Comparison of ENCODE assay signal across 10 cellular contexts in the genomic region with DNA sequence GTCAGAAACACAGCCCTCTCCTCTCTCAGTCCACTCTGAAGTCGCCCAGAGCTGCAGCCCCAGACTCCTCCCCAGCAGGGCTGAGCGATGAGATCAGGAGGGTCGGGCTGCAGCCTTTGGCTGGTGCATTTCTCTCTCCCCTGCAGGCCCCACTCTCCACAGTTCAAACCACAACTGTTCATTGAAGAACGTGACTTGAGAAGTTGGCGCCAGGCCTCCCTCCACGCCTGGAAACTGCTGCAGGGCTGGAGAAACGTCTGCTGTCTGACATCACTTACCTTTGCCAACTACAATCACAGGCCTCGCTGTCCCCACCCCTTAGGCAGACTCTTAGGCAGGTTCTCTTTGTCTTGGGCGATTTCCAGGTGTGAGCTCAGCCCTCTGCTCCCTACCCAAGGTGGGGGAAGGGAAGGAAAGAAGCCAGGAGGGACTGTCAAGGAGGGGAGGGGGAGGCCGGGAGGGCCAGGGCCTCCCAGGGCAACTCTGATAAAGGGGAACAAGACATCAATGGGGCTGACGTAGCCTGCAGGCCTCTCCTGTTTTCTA. TPM values are rescaled to one million over a fixed set of nuclear protein-coding genes. Genes with fewer than 3 reads are reported as not detected.
DNase-seq lines count a peak whose midpoint lies in the region; ATAC-seq lines count a peak whose summit lies in the region.
"Had no signal": no experiment of that assay in that cellular context is flagged by ENCODE, and none has a peak within 500 bp of the region (broad histone marks: within the 10 kb centered on the region; RNA-seq: fewer than 3 reads in every experiment).

No MANE protein-coding gene starts in this region.

- H3K4me1 ChIP-seq in mesodermal cell (ENCODE audit: control insufficient read depth, insufficient read depth, low read length, poor library complexity, severe bottlenecking) = peaks cover 18% of the 10 kb centered on the region

- in situ Hi-C loops in T47D (cut with HindIII; ENCODE audit: low pct_unique_long_range_greater_than_20kb, low sequenced_read_pairs) = no loop called here

- 38 to 52% methylated on average over 7 of the region's 11 CpGs for WGBS in mesodermal cell (ENCODE audit: insufficient coverage in 2 of 2), 2 experiments

- H3K36me3 ChIP-seq in KOPT-K1 (ENCODE audit: insufficient read depth, low read length) = no peaks in the 10 kb centered on the region
- H3K36me3 ChIP-seq in mesodermal cell (ENCODE audit: control insufficient read depth, insufficient read depth, low read length) = peaks cover 3% of the 10 kb centered on the region

- DNase-seq in AG08395 (ENCODE audit: low spot score) = peak; percentile 55
- peak; percentile 65 to 88 for DNase-seq in T47D (ENCODE audit: low read depth in 1 of 2, low spot score in 1 of 2)
- no peak for DNase-seq in activated gamma-delta T cell treated with Interleukin-2 at 50 U/mL for 16 hours
- DNase-seq in amygdala (lab: John Stamatoyannopoulos, UW) = no peak
- no peak for DNase-seq in inferior parietal cortex (ENCODE audit: extremely low spot score)
- DNase-seq: activated CD4-positive, alpha-beta T cell treated with anti-CD3 and anti-CD28 coated beads, Interleukin-2, amount 10 ng/mL, durations not matched to agents 24 days and 14 days; immature natural killer cell had no signal

- H3K9me3 ChIP-seq in KOPT-K1 (ENCODE audit: insufficient read depth, low read length, poor library complexity, severe bottlenecking) (peaks cover 9% of the 10 kb centered on the region), mesodermal cell (ENCODE audit: control insufficient read depth, low read length) (no peaks in the 10 kb centered on the region)

- no peak for ATAC-seq in HG03565 (IDR thresholded peaks at IDR 0.05; ENCODE audit: unreplicated experiment)

- no peak overlapping the region for H3K4me3 ChIP-seq in mesodermal cell (ENCODE audit: extremely low read depth, insufficient read depth, low read length, poor library complexity, severe bottlenecking)

- peak overlapping the region; percentile 60 for H3K27ac ChIP-seq in KOPT-K1 (ENCODE audit: low read depth, low read length, poor library complexity, severe bottlenecking)
- peak overlapping the region; percentile 83 for H3K27ac ChIP-seq in mesodermal cell (ENCODE audit: low read depth, low read length, severe bottlenecking)

RNA-seq across cellular contexts. Expression of gene CALML5, which starts 32.8 kb away (rescaled TPM):
- not detected for polyA plus RNA-seq in mesodermal cell (2013, experiment 1 of 2)
- not detected for polyA plus RNA-seq in mesodermal cell (2013, experiment 2 of 2)
- polyA plus RNA-seq: immature natural killer cell had no signal

RNA-seq across cellular contexts. Expression of gene NET1, which starts 54.2 kb away (rescaled TPM):
- 45.6 TPM for polyA plus RNA-seq in mesodermal cell (2013, experiment 1 of 2)
- 36.8 TPM for polyA plus RNA-seq in mesodermal cell (2013, experiment 2 of 2)

RNA-seq across cellular contexts. Expression of gene CALML3, which starts 58.2 kb away (rescaled TPM):
- not detected for polyA plus RNA-seq in mesodermal cell (2013, experiment 1 of 2)
- polyA plus RNA-seq in mesodermal cell (2013, experiment 2 of 2) = not detected
- polyA plus RNA-seq: immature natural killer cell had no signal

Comparison
In these comparisons a context has a peak if more than half of its experiments do, and no peak if none do; other contexts are left out.
1. DNase-seq: peak in AG08395 (single experiment) and T47D (2 of 2); none in activated gamma-delta T cell treated with Interleukin-2 at 50 U/mL for 16 hours (single experiment), amygdala (0 of 56) and inferior parietal cortex (single experiment).